Comparison of ENCODE assay signal across 8 cellular contexts in genomic region chr6:138588805-138589434, GRCh38.
A peak's percentile ranks its signal among the peaks of the same experiment; 100 is the strongest.
DNase-seq lines count a peak whose midpoint lies in the region; ATAC-seq and TF ChIP-seq lines count a peak whose summit lies in the region.

No MANE protein-coding gene starts in this region.

- H3K4me3 ChIP-seq in AG10803 (ENCODE audit: low read length) (no peak overlapping the region), right cardiac atrium (ENCODE audit: low read length) (no peak overlapping the region)

- H3K27ac ChIP-seq in right cardiac atrium (ENCODE audit: low read length) = no peak overlapping the region

- intact Hi-C loops in right cardiac atrium (cut with DNase I) = loop anchor here in 3 of 4 donors (5.0 kb wide), 2 partner anchors 162 to 178 kb away; no protein-coding TSS in a partner anchor
- intact Hi-C loops in sciatic nerve (cut with DNase I) = loop anchor here (5.0 kb wide), 2 partner anchors 157 to 173 kb away; no protein-coding TSS in a partner anchor

- peak; percentile 95 for TF ChIP-seq CTCF in AG10803 (conservative IDR thresholded peaks at IDR 0.05; ENCODE audit: low read length)

- H3K9me3 ChIP-seq in right cardiac atrium (ENCODE audit: control insufficient read depth, low read length) = no peaks in the 10 kb centered on the region

- ATAC-seq in GM18909 (IDR thresholded peaks at IDR 0.05; ENCODE audit: poor library complexity, unreplicated experiment) (peak; percentile 28), right cardiac atrium (peak; percentile 53 to 56), sciatic nerve (peak; percentile 72), GM21619 (IDR thresholded peaks at IDR 0.05; ENCODE audit: unreplicated experiment) (no peak)

- WGBS in right cardiac atrium = 44% methylated on average over 13 of the region's 13 CpGs

- DNase-seq in AG10803 (ENCODE audit: low read depth) (peak; percentile 76), NCI-H1048 (lab: John Stamatoyannopoulos, UW) (peak; percentile 39), SW480 (ENCODE audit: low spot score) (peak; percentile 66), anterior cingulate cortex (lab: John Stamatoyannopoulos, UW) (peak in 43 of 58 donors; percentile 7 to 68 (median 28)), right cardiac atrium (peak in 2 of 3 donors; percentile 47 to 77), sciatic nerve (ENCODE audit: low spot score) (peak; percentile 78)

- no peaks in the 10 kb centered on the region for H3K4me1 ChIP-seq in right cardiac atrium (ENCODE audit: control insufficient read depth, insufficient read depth, low read length)

- no peaks in the 10 kb centered on the region for H3K27me3 ChIP-seq in right cardiac atrium (ENCODE audit: control insufficient read depth, insufficient read depth)

Comparison
In these comparisons a context has a peak if more than half of its experiments do, and no peak if none do; other contexts are left out.
1. DNase-seq: peak in every context shown above with its lines; median percentile 78 in sciatic nerve; 76 in AG10803; 66 in SW480; 62 in right cardiac atrium; 39 in NCI-H1048; 28 in anterior cingulate cortex.